8 cellular contexts compared by ENCODE assay signal in genomic region chr14:23562822-23563472, GRCh38. TPM values are rescaled to one million over a fixed set of nuclear protein-coding genes. Genes with fewer than 3 reads are reported as not detected.
A peak's percentile ranks its signal among the peaks of the same experiment; 100 is the strongest.
DNase-seq lines count a peak whose midpoint lies in the region; ATAC-seq and TF ChIP-seq lines count a peak whose summit lies in the region.

No MANE protein-coding gene starts in this region.

- H3K27me3 ChIP-seq in kidney epithelial cell (ENCODE audit: control insufficient read depth, insufficient read depth, low read length), result no peaks in the 10 kb centered on the region

- H3K36me3 ChIP-seq in kidney epithelial cell (ENCODE audit: control insufficient read depth, insufficient read depth, low read length), result peaks cover 7% of the 10 kb centered on the region

- ATAC-seq in stimulated activated effector memory CD8-positive, alpha-beta T cell treated with anti-CD3 and anti-CD28 coated beads, Interleukin-12 subunit alpha, Interleukin-12 subunit beta, amount 100 ng/mL, for 72 hours, result no peak
- ATAC-seq in HG03097 (IDR thresholded peaks at IDR 0.05; ENCODE audit: low FRiP score, unreplicated experiment), result no peak
- no peak for ATAC-seq in HG03571 (IDR thresholded peaks at IDR 0.05; ENCODE audit: unreplicated experiment)

- H3K4me3 ChIP-seq in kidney epithelial cell (ENCODE audit: low read depth, low read length), result no peak overlapping the region

- peaks cover 79% of the 10 kb centered on the region for H3K36me3 Mint-ChIP-seq in stimulated activated effector memory CD8-positive, alpha-beta T cell treated with anti-CD3 and anti-CD28 coated beads, Interleukin-12 subunit alpha, Interleukin-12 subunit beta, amount 100 ng/mL, for 72 hours

- TF ChIP-seq CTCF in kidney epithelial cell (IDR thresholded peaks at IDR 0.05; ENCODE audit: insufficient read depth, low read length, poor library complexity, severe bottlenecking), result peak; percentile 85

- H3K27ac Mint-ChIP-seq in stimulated activated effector memory CD8-positive, alpha-beta T cell treated with anti-CD3 and anti-CD28 coated beads, Interleukin-12 subunit alpha, Interleukin-12 subunit beta, amount 100 ng/mL, for 72 hours, result peak overlapping the region; percentile 56

- H3K9me3 Mint-ChIP-seq in stimulated activated effector memory CD8-positive, alpha-beta T cell treated with anti-CD3 and anti-CD28 coated beads, Interleukin-12 subunit alpha, Interleukin-12 subunit beta, amount 100 ng/mL, for 72 hours, result no peaks in the 10 kb centered on the region

- H3K4me1 Mint-ChIP-seq in stimulated activated effector memory CD8-positive, alpha-beta T cell treated with anti-CD3 and anti-CD28 coated beads, Interleukin-12 subunit alpha, Interleukin-12 subunit beta, amount 100 ng/mL, for 72 hours, result peaks cover 75% of the 10 kb centered on the region

- DNase-seq in EL (peak; percentile 44), KBM-7 (peak; percentile 70), T-helper 1 cell (peak in 4 of 5 donors; percentile 34 to 54 (median 38)), astrocyte of the hippocampus (ENCODE audit: low read depth, low spot score) (peak; percentile 69), kidney epithelial cell (ENCODE audit: low read depth) (no peak)
- DNase-seq in stimulated activated effector memory CD8-positive, alpha-beta T cell treated with anti-CD3 and anti-CD28 coated beads, Interleukin-12 subunit alpha, Interleukin-12 subunit beta, amount 100 ng/mL, for 72 hours (ENCODE audit: low spot score in 2 of 2), result peak; percentile 41 to 73

- in situ Hi-C loops in KBM-7 (cut with MboI; ENCODE audit: low pct_unique_long_range_greater_than_20kb, low sequenced_read_pairs), result loop anchor here (10.0 kb wide), 1 partner anchor 88 kb away; no protein-coding TSS in a partner anchor

- no peak overlapping the region for H3K4me3 Mint-ChIP-seq in stimulated activated effector memory CD8-positive, alpha-beta T cell treated with anti-CD3 and anti-CD28 coated beads, Interleukin-12 subunit alpha, Interleukin-12 subunit beta, amount 100 ng/mL, for 72 hours

RNA-seq across cellular contexts. Expression of gene AP1G2, which starts 4.6 kb away (rescaled TPM):
- 93.2 and 93.4 TPM in 2 replicates for total RNA-seq in kidney epithelial cell

RNA-seq across cellular contexts. Expression of gene THTPA, which starts 6.9 kb away (rescaled TPM):
- total RNA-seq in kidney epithelial cell, result 5.7 and 8.5 TPM in 2 replicates

RNA-seq across cellular contexts. Expression of gene ZFHX2, which starts 11.4 kb away (rescaled TPM):
- total RNA-seq in kidney epithelial cell, result 2.3 and 2.6 TPM in 2 replicates

RNA-seq across cellular contexts. Expression of gene JPH4, which starts 15.6 kb away (rescaled TPM):
- 1.0 and 1.1 TPM in 2 replicates for total RNA-seq in kidney epithelial cell
